ENCODE assay signal across 15 cellular contexts in genomic region chr2:30763151-30763660, GRCh38. TPM values are rescaled to one million over a fixed set of nuclear protein-coding genes. Genes with fewer than 3 reads are reported as not detected.
"Had no signal": no experiment of that assay in that cellular context is flagged by ENCODE, and none has a peak within 500 bp of the region (broad histone marks: within the 10 kb centered on the region; RNA-seq: fewer than 3 reads in every experiment).

No MANE protein-coding gene starts in this region.

- ATAC-seq: activated CD8-positive, alpha-beta T cell treated with anti-CD3 and anti-CD28 coated beads for 36 hours; gastrocnemius medialis; heart right ventricle; left lung; stimulated activated naive CD8-positive, alpha-beta T cell treated with anti-CD3 and anti-CD28 coated beads, Interleukin-15, Interleukin-2, amounts not matched to agents 100 U/mL and 50 U/mL, for 24 hours had no signal

- H3K4me3 ChIP-seq: cardiac muscle cell, gastrocnemius medialis, heart right ventricle, left lung, sigmoid colon, thoracic aorta had no signal

- DNase-seq: activated CD8-positive, alpha-beta T cell treated with anti-CD3 and anti-CD28 coated beads for 36 hours; activated naive CD4-positive, alpha-beta T cell treated with anti-CD3 and anti-CD28 coated beads, Interleukin-2, amount 10 ng/mL, durations not matched to agents 7 days and 5 days; effector CD4-positive, alpha-beta T cell; gastrocnemius medialis; heart right ventricle; left lung; sigmoid colon; stimulated activated CD4-positive, alpha-beta T cell treated with anti-CD3 and anti-CD28 coated beads, Interleukin-12 subunit alpha, Interleukin-12 subunit beta, amount 100 ng/mL, for 4 hours; stimulated activated naive CD8-positive, alpha-beta T cell treated with anti-CD3 and anti-CD28 coated beads, Interleukin-15, Interleukin-2, amounts not matched to agents 100 U/mL and 50 U/mL, for 24 hours had no signal

RNA-seq across cellular contexts. Expression of gene CAPN13, which starts 44.0 kb away (rescaled TPM):
- total RNA-seq: activated CD8-positive, alpha-beta T cell treated with anti-CD3 and anti-CD28 coated beads for 36 hours; activated T-helper 1 cell treated with anti-CD3 and anti-CD28 coated beads, Interleukin-12 subunit alpha, Interleukin-12 subunit beta, Interleukin-2, Interleukin-4 antibody, amounts not matched to agents 30 ng/mL and 10 ng/mL and 1 ng/mL, durations not matched to agents 14 hours and 24 hours and 36 hours; cardiac muscle cell; endothelial cell of umbilical vein; omental fat pad; pulmonary artery endothelial cell; sigmoid colon had no signal
